In the genomic region with DNA sequence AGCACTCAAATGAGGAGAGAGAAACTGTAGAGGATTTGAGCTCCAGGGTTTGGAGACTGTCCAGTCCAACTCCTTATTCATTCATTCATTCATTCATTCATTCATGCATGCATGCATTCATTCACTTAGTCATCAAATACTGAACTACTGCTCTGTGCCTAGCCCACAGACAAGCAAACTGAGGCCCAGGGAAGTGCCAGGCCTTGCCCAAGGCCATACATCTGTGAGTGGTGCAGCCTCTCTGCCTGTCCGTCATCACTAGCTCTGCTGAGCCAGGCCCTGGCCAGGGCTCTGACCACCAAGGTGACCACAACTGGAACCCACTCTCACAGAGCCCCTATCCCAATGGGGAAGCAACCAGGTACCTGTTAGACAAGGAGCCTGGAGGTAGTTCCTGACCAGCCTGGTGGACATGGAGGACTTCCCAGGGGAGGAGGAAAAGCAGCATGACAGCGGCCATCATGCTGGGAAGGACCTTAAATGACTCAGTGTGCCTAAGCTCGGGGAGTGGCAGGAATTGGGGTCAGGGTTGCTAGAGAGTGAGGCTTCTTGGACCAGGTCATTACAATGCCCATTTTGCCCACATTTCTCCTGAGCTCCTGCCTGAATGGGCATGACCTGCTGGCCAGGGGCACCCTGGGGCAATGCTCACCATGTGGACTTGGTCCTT, we compare ENCODE assay signal across 1 cellular context.
TF ChIP-seq lines count a peak whose summit lies in the region.

No MANE protein-coding gene starts in this region.

TF ChIP-seq in HCT116, 20 proteins besides CTCF, POLR2A, EP300 and RAD21:
- TF ChIP-seq YY1 (IDR thresholded peaks at IDR 0.05; ENCODE audit: extremely low read depth, insufficient replicate concordance, low read depth, low read length) (no peak), ZFX (IDR thresholded peaks at IDR 0.05) (no peak), EZH2phosphoT487 (IDR thresholded peaks at IDR 0.05; ENCODE audit: borderline replicate concordance) (no peak), SRF (IDR thresholded peaks at IDR 0.05; ENCODE audit: low read depth) (no peak), TCF7L2 (IDR thresholded peaks at IDR 0.05; ENCODE audit: borderline replicate concordance, extremely low read depth, insufficient read depth, insufficient read length) (no peak), SP1 (IDR thresholded peaks at IDR 0.05; ENCODE audit: low read depth) (no peak), ELF1 (IDR thresholded peaks at IDR 0.05; ENCODE audit: borderline replicate concordance, low read depth) (no peak), CBX3 (IDR thresholded peaks at IDR 0.05; ENCODE audit: low read depth) (no peak), EZH2 (IDR thresholded peaks at IDR 0.05) (no peak), FOSL1 (IDR thresholded peaks at IDR 0.05; ENCODE audit: low read depth) (no peak), MAX (IDR thresholded peaks at IDR 0.05) (no peak), SIN3A (IDR thresholded peaks at IDR 0.05; ENCODE audit: low read depth) (no peak)
- TF ChIP-seq, protein P1, sequence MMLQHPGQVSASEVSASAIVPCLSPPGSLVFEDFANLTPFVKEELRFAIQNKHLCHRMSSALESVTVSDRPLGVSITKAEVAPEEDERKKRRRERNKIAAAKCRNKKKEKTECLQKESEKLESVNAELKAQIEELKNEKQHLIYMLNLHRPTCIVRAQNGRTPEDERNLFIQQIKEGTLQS (IDR thresholded peaks at IDR 0.05), result no peak
- TF ChIP-seq, protein P2, sequence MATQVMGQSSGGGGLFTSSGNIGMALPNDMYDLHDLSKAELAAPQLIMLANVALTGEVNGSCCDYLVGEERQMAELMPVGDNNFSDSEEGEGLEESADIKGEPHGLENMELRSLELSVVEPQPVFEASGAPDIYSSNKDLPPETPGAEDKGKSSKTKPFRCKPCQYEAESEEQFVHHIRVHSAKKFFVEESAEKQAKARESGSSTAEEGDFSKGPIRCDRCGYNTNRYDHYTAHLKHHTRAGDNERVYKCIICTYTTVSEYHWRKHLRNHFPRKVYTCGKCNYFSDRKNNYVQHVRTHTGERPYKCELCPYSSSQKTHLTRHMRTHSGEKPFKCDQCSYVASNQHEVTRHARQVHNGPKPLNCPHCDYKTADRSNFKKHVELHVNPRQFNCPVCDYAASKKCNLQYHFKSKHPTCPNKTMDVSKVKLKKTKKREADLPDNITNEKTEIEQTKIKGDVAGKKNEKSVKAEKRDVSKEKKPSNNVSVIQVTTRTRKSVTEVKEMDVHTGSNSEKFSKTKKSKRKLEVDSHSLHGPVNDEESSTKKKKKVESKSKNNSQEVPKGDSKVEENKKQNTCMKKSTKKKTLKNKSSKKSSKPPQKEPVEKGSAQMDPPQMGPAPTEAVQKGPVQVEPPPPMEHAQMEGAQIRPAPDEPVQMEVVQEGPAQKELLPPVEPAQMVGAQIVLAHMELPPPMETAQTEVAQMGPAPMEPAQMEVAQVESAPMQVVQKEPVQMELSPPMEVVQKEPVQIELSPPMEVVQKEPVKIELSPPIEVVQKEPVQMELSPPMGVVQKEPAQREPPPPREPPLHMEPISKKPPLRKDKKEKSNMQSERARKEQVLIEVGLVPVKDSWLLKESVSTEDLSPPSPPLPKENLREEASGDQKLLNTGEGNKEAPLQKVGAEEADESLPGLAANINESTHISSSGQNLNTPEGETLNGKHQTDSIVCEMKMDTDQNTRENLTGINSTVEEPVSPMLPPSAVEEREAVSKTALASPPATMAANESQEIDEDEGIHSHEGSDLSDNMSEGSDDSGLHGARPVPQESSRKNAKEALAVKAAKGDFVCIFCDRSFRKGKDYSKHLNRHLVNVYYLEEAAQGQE (IDR thresholded peaks at IDR 0.05; ENCODE audit: low read depth), result no peak
